In genomic region chr9:34047864-34048729, GRCh38 we compare ENCODE assay signal across 8 cellular contexts. TPM values are rescaled to one million over a fixed set of nuclear protein-coding genes. Genes with fewer than 3 reads are reported as not detected.
DNase-seq lines count a peak whose midpoint lies in the region; ATAC-seq and TF ChIP-seq lines count a peak whose summit lies in the region.

No MANE protein-coding gene starts in this region.

- peak; percentile 14 to 47 (median 34) for DNase-seq in activated CD4-positive, CD25-positive, alpha-beta regulatory T cell (lab: John Stamatoyannopoulos, UW)
- DNase-seq in activated CD4-positive, CD25-positive, alpha-beta regulatory T cell treated with anti-CD3 and anti-CD28 coated beads, Interleukin-2, amount 50 U/mL, for 72 hours = no peak
- DNase-seq in NOMO-1 treated with dmso at 0.1 percent for 144 hours (lab: John Stamatoyannopoulos, UW; ENCODE audit: unreplicated experiment) = peak; percentile 77
- DNase-seq in activated T-cell treated with anti-CD3 and anti-CD28 coated beads for 24 hours (ENCODE audit: low read depth) = peak; percentile 52
- peak; percentile 23 for DNase-seq in fibroblast of mammary gland (ENCODE audit: low read depth)
- DNase-seq in testis = peak; percentile 46

- intact Hi-C loops in testis (cut with DNase I; ENCODE audit: low total_unique reads) = no loop called here

- peak; percentile 10 for ATAC-seq in HG03095 (IDR thresholded peaks at IDR 0.05; ENCODE audit: unreplicated experiment)

- no peak for TF ChIP-seq POLR2A in testis (IDR thresholded peaks at IDR 0.05)

- H3K4me1 ChIP-seq in neutrophil (ENCODE audit: control insufficient read depth in 1 of 2, insufficient read depth in 1 of 2, low read depth in 1 of 2, low read length in 1 of 2) (peaks cover 26% of the 10 kb centered on the region in 2 experiments), testis (peaks cover 20% of the 10 kb centered on the region)

- H3K27ac ChIP-seq in neutrophil (peak overlapping the region; percentile 89), testis (peak overlapping the region; percentile 97)

- H3K9me3 ChIP-seq in neutrophil = no peaks in the 10 kb centered on the region
- no peaks in the 10 kb centered on the region for H3K9me3 ChIP-seq in testis

- peak overlapping the region; percentile 76 for H3K4me3 ChIP-seq in fibroblast of mammary gland (ENCODE audit: control insufficient read depth, low read depth, low read length)
- peak overlapping the region; percentile 100 for H3K4me3 ChIP-seq in neutrophil (ENCODE audit: low read depth in 1 of 2, low read length in 1 of 2)
- H3K4me3 ChIP-seq in testis = peak overlapping the region; percentile 89 to 95

- TF ChIP-seq CTCF in fibroblast of mammary gland (conservative IDR thresholded peaks at IDR 0.05; ENCODE audit: control insufficient read depth, insufficient read depth, low read depth, low read length) (no peak), neutrophil (IDR thresholded peaks at IDR 0.05) (no peak), testis (IDR thresholded peaks at IDR 0.05) (no peak)

- no peaks in the 10 kb centered on the region for H3K27me3 ChIP-seq in neutrophil
- no peaks in the 10 kb centered on the region for H3K27me3 ChIP-seq in testis

- WGBS in testis, 2 donors = 1 to 2% methylated on average over 30 of the region's 30 CpGs

- H3K36me3 ChIP-seq in neutrophil (no peaks in the 10 kb centered on the region), testis (ENCODE audit: low read depth, missing control alignments) (no peaks in the 10 kb centered on the region)

RNA-seq across cellular contexts. Expression of gene UBAP2, which starts 0.6 kb away (rescaled TPM):
- total RNA-seq in testis = 10 to 100 TPM; 72.1 to 78.5 TPM
- 94.2 TPM for polyA plus RNA-seq in testis (ENCODE audit: insufficient read depth, low read depth, low replicate concordance)
